1 cellular context compared by ENCODE assay signal in genomic region chr6:53527249-53527765, GRCh38.
TF ChIP-seq lines count a peak whose summit lies in the region.

No MANE protein-coding gene starts in this region.

TF ChIP-seq in A549, 52 proteins besides CTCF, POLR2A, EP300 and RAD21 (continued from another document):
- no peak for TF ChIP-seq MYC (IDR thresholded peaks at IDR 0.05; ENCODE audit: borderline replicate concordance, low read length)
- no peak for TF ChIP-seq SMC3 (IDR thresholded peaks at IDR 0.05)
TF ChIP-seq in A549: peak in this region for 0.
